8 cellular contexts compared by ENCODE assay signal in the genomic region with DNA sequence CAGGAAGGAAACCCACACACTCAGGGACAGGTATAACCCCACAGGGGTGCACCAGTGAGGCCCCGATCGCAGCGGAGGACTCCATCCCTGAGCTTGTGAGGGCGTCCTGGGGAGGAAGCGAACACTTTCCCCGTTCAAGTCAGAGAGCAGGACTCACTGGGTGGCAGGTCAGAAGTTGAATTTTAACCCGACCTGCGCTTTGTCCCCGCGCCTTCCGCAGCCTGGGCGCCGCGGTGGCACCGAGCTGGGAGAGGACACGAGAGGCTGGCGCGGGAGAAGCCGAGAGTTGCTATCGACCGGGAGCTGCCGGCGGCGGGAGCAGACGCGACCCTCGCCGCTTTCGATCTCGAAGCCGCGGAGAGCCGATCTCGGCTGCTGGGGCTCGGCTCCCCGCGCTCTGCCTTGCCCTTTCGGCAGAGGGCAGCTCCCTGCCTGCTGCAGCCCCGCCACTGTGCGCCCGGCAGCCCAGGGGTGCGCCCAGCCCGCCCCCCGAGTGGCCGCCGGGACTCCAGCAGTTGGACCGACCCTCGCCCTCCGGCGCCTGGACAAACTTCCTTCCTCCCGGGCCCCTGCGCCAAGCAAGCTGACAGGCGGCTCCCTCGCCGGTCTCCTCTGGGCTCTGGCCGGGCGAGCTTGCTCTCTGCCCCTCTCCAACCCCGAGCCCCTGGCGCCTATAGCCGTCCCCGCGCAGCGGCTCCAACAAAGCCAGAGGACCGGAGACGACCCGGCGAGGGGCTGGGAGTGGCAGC. TPM values are rescaled to one million over a fixed set of nuclear protein-coding genes. Genes with fewer than 3 reads are reported as not detected.
A peak's percentile ranks its signal among the peaks of the same experiment; 100 is the strongest.
DNase-seq lines count a peak whose midpoint lies in the region; ATAC-seq and TF ChIP-seq lines count a peak whose summit lies in the region.

No MANE protein-coding gene starts in this region.

- DNase-seq in AG08396 (ENCODE audit: low spot score) = peak; percentile 68
- DNase-seq in NCI-H345 treated with DMSO at 0.1 percent for 48 hours (lab: John Stamatoyannopoulos, UW; ENCODE audit: unreplicated experiment) = peak; percentile 42
- peak; percentile 20 for DNase-seq in testis
- DNase-seq in NAMALWA (ENCODE audit: low spot score) = no peak

- H3K27me3 ChIP-seq in liver (ENCODE audit: control insufficient read depth in 4 of 4, insufficient read depth in 4 of 4, low read length in 3 of 4) (no peaks in the 10 kb centered on the region), testis (no peaks in the 10 kb centered on the region)

- H3K27ac ChIP-seq in liver (ENCODE audit: low read depth in 1 of 2, low read length in 2 of 2) (peak overlapping the region; percentile 97 to 99), testis (peak overlapping the region; percentile 21 to 73)

- no peaks in the 10 kb centered on the region for H3K27me3 Mint-ChIP-seq in dendritic cell treated with granulocyte-macrophage colony-stimulating factor and Interleukin-4, amounts not matched to agents 40 ng/mL and 50 ng/mL, for 4 days

- H3K4me3 Mint-ChIP-seq in dendritic cell treated with granulocyte-macrophage colony-stimulating factor and Interleukin-4, amounts not matched to agents 40 ng/mL and 50 ng/mL, for 4 days = peak overlapping the region; percentile 92

- H3K27ac Mint-ChIP-seq in dendritic cell treated with granulocyte-macrophage colony-stimulating factor and Interleukin-4, amounts not matched to agents 40 ng/mL and 50 ng/mL, for 4 days = peak overlapping the region; percentile 89

- peak; percentile 29 to 49 for TF ChIP-seq RAD21 in liver (IDR thresholded peaks at IDR 0.05)

- H3K36me3 Mint-ChIP-seq in dendritic cell treated with granulocyte-macrophage colony-stimulating factor and Interleukin-4, amounts not matched to agents 40 ng/mL and 50 ng/mL, for 4 days (ENCODE audit: low read depth) = peaks cover 14% of the 10 kb centered on the region

- no peaks in the 10 kb centered on the region for H3K9me3 Mint-ChIP-seq in dendritic cell treated with granulocyte-macrophage colony-stimulating factor and Interleukin-4, amounts not matched to agents 40 ng/mL and 50 ng/mL, for 4 days

- ATAC-seq in GM18519 (IDR thresholded peaks at IDR 0.05; ENCODE audit: low FRiP score, unreplicated experiment) (peak; percentile 41), HG02870 (IDR thresholded peaks at IDR 0.05; ENCODE audit: unreplicated experiment) (peak; percentile 66)

- 1% methylated on average over 67 of the region's 67 CpGs for WGBS in liver
- WGBS in testis, 2 donors = 0 to 1% methylated on average over 29 to 61 of the region's 67 CpGs

- no peak for TF ChIP-seq POLR2A in testis (IDR thresholded peaks at IDR 0.05)

- H3K9me3 ChIP-seq in liver (ENCODE audit: control insufficient read depth in 4 of 4, low read length in 3 of 4) (no peaks in the 10 kb centered on the region), testis (no peaks in the 10 kb centered on the region)

- H3K4me3 ChIP-seq in liver (ENCODE audit: low read depth in 1 of 3, low read length in 3 of 3) = peak overlapping the region; percentile 82 to 94 (median 93)
- H3K4me3 ChIP-seq in testis = peak overlapping the region; percentile 57 to 81

- H3K9ac ChIP-seq in liver (ENCODE audit: low read depth in 1 of 2, low read length in 2 of 2) = peak overlapping the region; percentile 82 to 93

- intact Hi-C loops in dendritic cell treated with granulocyte-macrophage colony-stimulating factor and Interleukin-4, amounts not matched to agents 40 ng/mL and 50 ng/mL, for 4 days (cut with micrococcal nuclease) = no loop called here
- intact Hi-C loops in testis (cut with DNase I; ENCODE audit: low total_unique reads) = no loop called here

- TF ChIP-seq CTCF in liver (IDR thresholded peaks at IDR 0.05; ENCODE audit: low read depth, low read length, missing input control) (no peak), testis (IDR thresholded peaks at IDR 0.05) (no peak)

- peaks cover 27% of the 10 kb centered on the region for H3K4me1 Mint-ChIP-seq in dendritic cell treated with granulocyte-macrophage colony-stimulating factor and Interleukin-4, amounts not matched to agents 40 ng/mL and 50 ng/mL, for 4 days (ENCODE audit: low read depth)

- H3K36me3 ChIP-seq in liver (ENCODE audit: control insufficient read depth in 4 of 4, insufficient read depth in 3 of 4, low read depth in 1 of 4, low read length in 3 of 4) (no peaks in the 10 kb centered on the region), testis (ENCODE audit: low read depth, missing control alignments) (no peaks in the 10 kb centered on the region)

- H3K4me1 ChIP-seq in liver (ENCODE audit: control insufficient read depth in 4 of 4, insufficient read depth in 4 of 4, low read length in 3 of 4) (peaks cover 5 to 25% (median 19%) of the 10 kb centered on the region in 4 donors), testis (peaks cover 6% of the 10 kb centered on the region)

TF ChIP-seq in liver, 16 proteins besides CTCF, POLR2A, EP300 and RAD21:
- TF ChIP-seq HNF4G (IDR thresholded peaks at IDR 0.05) (no peak), HNF4A (conservative IDR thresholded peaks at IDR 0.05) (peak; percentile 60 to 64), JUND (IDR thresholded peaks at IDR 0.05) (no peak), TAF1 (conservative IDR thresholded peaks at IDR 0.05) (peak; percentile 82), FOXA1 (IDR thresholded peaks at IDR 0.05) (no peak), GABPA (IDR thresholded peaks at IDR 0.05 in 1 of 2, conservative IDR thresholded peaks at IDR 0.05 in 1 of 2) (no peak), FOXA2 (IDR thresholded peaks at IDR 0.05) (no peak), YY1 (IDR thresholded peaks at IDR 0.05) (peak; percentile 91), EGR1 (IDR thresholded peaks at IDR 0.05; ENCODE audit: low read depth in 2 of 2) (no peak), SP1 (IDR thresholded peaks at IDR 0.05) (peak; percentile 70), NR2F2 (IDR thresholded peaks at IDR 0.05) (peak; percentile 30), RXRA (IDR thresholded peaks at IDR 0.05) (peak; percentile 76 to 87)
- TF ChIP-seq, protein P1, sequence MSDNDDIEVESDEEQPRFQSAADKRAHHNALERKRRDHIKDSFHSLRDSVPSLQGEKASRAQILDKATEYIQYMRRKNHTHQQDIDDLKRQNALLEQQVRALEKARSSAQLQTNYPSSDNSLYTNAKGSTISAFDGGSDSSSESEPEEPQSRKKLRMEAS (IDR thresholded peaks at IDR 0.05) = no peak
- TF ChIP-seq, protein P2, sequence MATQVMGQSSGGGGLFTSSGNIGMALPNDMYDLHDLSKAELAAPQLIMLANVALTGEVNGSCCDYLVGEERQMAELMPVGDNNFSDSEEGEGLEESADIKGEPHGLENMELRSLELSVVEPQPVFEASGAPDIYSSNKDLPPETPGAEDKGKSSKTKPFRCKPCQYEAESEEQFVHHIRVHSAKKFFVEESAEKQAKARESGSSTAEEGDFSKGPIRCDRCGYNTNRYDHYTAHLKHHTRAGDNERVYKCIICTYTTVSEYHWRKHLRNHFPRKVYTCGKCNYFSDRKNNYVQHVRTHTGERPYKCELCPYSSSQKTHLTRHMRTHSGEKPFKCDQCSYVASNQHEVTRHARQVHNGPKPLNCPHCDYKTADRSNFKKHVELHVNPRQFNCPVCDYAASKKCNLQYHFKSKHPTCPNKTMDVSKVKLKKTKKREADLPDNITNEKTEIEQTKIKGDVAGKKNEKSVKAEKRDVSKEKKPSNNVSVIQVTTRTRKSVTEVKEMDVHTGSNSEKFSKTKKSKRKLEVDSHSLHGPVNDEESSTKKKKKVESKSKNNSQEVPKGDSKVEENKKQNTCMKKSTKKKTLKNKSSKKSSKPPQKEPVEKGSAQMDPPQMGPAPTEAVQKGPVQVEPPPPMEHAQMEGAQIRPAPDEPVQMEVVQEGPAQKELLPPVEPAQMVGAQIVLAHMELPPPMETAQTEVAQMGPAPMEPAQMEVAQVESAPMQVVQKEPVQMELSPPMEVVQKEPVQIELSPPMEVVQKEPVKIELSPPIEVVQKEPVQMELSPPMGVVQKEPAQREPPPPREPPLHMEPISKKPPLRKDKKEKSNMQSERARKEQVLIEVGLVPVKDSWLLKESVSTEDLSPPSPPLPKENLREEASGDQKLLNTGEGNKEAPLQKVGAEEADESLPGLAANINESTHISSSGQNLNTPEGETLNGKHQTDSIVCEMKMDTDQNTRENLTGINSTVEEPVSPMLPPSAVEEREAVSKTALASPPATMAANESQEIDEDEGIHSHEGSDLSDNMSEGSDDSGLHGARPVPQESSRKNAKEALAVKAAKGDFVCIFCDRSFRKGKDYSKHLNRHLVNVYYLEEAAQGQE (IDR thresholded peaks at IDR 0.05) = peak; percentile 86
- TF ChIP-seq, protein P3, sequence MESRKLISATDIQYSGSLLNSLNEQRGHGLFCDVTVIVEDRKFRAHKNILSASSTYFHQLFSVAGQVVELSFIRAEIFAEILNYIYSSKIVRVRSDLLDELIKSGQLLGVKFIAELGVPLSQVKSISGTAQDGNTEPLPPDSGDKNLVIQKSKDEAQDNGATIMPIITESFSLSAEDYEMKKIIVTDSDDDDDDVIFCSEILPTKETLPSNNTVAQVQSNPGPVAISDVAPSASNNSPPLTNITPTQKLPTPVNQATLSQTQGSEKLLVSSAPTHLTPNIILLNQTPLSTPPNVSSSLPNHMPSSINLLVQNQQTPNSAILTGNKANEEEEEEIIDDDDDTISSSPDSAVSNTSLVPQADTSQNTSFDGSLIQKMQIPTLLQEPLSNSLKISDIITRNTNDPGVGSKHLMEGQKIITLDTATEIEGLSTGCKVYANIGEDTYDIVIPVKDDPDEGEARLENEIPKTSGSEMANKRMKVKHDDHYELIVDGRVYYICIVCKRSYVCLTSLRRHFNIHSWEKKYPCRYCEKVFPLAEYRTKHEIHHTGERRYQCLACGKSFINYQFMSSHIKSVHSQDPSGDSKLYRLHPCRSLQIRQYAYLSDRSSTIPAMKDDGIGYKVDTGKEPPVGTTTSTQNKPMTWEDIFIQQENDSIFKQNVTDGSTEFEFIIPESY (IDR thresholded peaks at IDR 0.05) = no peak
- TF ChIP-seq, protein P4, sequence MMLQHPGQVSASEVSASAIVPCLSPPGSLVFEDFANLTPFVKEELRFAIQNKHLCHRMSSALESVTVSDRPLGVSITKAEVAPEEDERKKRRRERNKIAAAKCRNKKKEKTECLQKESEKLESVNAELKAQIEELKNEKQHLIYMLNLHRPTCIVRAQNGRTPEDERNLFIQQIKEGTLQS (IDR thresholded peaks at IDR 0.05) = no peak
TF ChIP-seq in liver: peak in this region for 7.

RNA-seq across cellular contexts. Expression of a gene that starts 0.9 kb away (rescaled TPM):
- total RNA-seq in liver (10 to 100 TPM in 1 of 2 donors, 1 to 10 TPM in 1; 9.7 to 20.6 TPM), testis (10 to 100 TPM in 1 of 2 donors, 1 to 10 TPM in 1; 5.8 to 12.0 TPM)
- polyA plus RNA-seq in liver (1 to 10 TPM; 6.0 to 8.6 TPM), testis (ENCODE audit: insufficient read depth, low read depth, low replicate concordance) (48.6 TPM)
